ENCODE assay signal across 16 cellular contexts in the genomic region with DNA sequence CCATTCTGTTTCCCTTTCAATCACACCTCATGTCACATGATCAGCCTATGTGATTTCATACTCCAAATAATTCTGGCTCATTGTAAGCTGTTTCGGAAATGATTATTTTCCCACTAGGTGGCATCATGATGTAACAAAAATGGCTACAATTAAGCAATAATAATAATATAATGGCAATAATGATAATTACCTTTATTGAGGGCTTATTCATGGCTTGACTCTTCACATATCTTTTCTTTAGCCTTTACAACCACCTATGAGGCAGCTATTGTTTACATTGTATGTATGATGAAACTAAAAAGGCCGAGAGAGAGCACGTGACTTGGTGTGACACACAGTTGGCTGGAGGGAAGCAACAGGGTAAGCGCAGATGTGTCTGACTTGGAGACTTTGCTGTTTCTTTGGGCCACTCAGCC. TPM values are rescaled to one million over a fixed set of nuclear protein-coding genes. Genes with fewer than 3 reads are reported as not detected.
A peak's percentile ranks its signal among the peaks of the same experiment; 100 is the strongest.
DNase-seq lines count a peak whose midpoint lies in the region; ATAC-seq and TF ChIP-seq lines count a peak whose summit lies in the region.
"Had no signal": no experiment of that assay in that cellular context is flagged by ENCODE, and none has a peak within 500 bp of the region (broad histone marks: within the 10 kb centered on the region; RNA-seq: fewer than 3 reads in every experiment).

No MANE protein-coding gene starts in this region.

- H3K4me1 Mint-ChIP-seq in activated naive CD8-positive, alpha-beta T cell treated with anti-CD3 and anti-CD28 coated beads, Interleukin-2, amount 50 U/mL, for 24 hours, result no peaks in the 10 kb centered on the region
- H3K4me1 Mint-ChIP-seq in CD14-positive monocyte, result peaks cover 2% of the 10 kb centered on the region
- H3K4me1 Mint-ChIP-seq: activated naive CD8-positive, alpha-beta T cell treated with anti-CD3 and anti-CD28 coated beads, Interleukin-2, amount 10 ng/mL, durations not matched to agents 7 days and 5 days; stimulated activated naive B cell treated with anti-CD40 and anti-IgM and Interleukin-4, amounts not matched to agents 10 μg/mL and 1 μg/mL and 100 μg/mL, for 72 hours had no signal

- H3K27me3 Mint-ChIP-seq in activated naive CD8-positive, alpha-beta T cell treated with anti-CD3 and anti-CD28 coated beads, Interleukin-2, amount 50 U/mL, for 24 hours, result peaks cover 20% of the 10 kb centered on the region
- H3K27me3 Mint-ChIP-seq in CD14-positive monocyte (ENCODE audit: low read depth in 3 of 3), result peaks cover 4 to 13% (median 11%) of the 10 kb centered on the region in 3 donors

- H3K27ac ChIP-seq in DND-41 (ENCODE audit: low read length), result no peak overlapping the region
- H3K27ac ChIP-seq in PC-9, result no peak overlapping the region
- H3K27ac ChIP-seq in fibroblast of lung (ENCODE audit: insufficient read depth, low read length), result peak overlapping the region; percentile 17
- H3K27ac ChIP-seq: heart left ventricle had no signal

- H3K4me2 ChIP-seq in DND-41 (ENCODE audit: insufficient read depth, low read length), result no peak overlapping the region
- peak overlapping the region; percentile 28; the same call in 1 of the 2 replicates for H3K4me2 ChIP-seq in PC-9
- H3K4me2 ChIP-seq in fibroblast of lung (ENCODE audit: extremely low read depth, insufficient read depth, low read length), result no peak overlapping the region

- H3F3A ChIP-seq in PC-9 (ENCODE audit: insufficient read depth, low read depth), result no peaks in the 10 kb centered on the region

- peaks cover 6% of the 10 kb centered on the region for H3K27me3 ChIP-seq in DND-41 (ENCODE audit: insufficient read depth, low read length, poor library complexity)
- no peaks in the 10 kb centered on the region for H3K27me3 ChIP-seq in PC-9 (ENCODE audit: insufficient read depth, low read depth)
- H3K27me3 ChIP-seq in fibroblast of lung (ENCODE audit: control insufficient read depth, insufficient read depth, low read length), result no peaks in the 10 kb centered on the region

- H3K4me3 Mint-ChIP-seq in activated naive CD8-positive, alpha-beta T cell treated with anti-CD3 and anti-CD28 coated beads, Interleukin-2, amount 50 U/mL, for 24 hours, result no peak overlapping the region
- no peak overlapping the region for H3K4me3 Mint-ChIP-seq in CD14-positive monocyte
- H3K4me3 Mint-ChIP-seq: activated naive CD8-positive, alpha-beta T cell treated with anti-CD3 and anti-CD28 coated beads, Interleukin-2, amount 10 ng/mL, durations not matched to agents 7 days and 5 days; stimulated activated naive B cell treated with anti-CD40 and anti-IgM and Interleukin-4, amounts not matched to agents 10 μg/mL and 1 μg/mL and 100 μg/mL, for 72 hours had no signal

- intact Hi-C loops in PC-9 (cut with micrococcal nuclease; ENCODE audit: unreplicated experiment), result no loop called here
- intact Hi-C loops in CD14-positive monocyte (cut with micrococcal nuclease), result no loop called here

- no peaks in the 10 kb centered on the region for H3K36me3 ChIP-seq in DND-41 (ENCODE audit: insufficient read depth, low read length)
- H3K36me3 ChIP-seq in PC-9 (ENCODE audit: low read depth), result no peaks in the 10 kb centered on the region
- H3K36me3 ChIP-seq in fibroblast of lung (ENCODE audit: control insufficient read depth, insufficient read depth, low read length), result no peaks in the 10 kb centered on the region
- H3K36me3 ChIP-seq: heart left ventricle had no signal

- no peaks in the 10 kb centered on the region for H3K36me3 Mint-ChIP-seq in activated naive CD8-positive, alpha-beta T cell treated with anti-CD3 and anti-CD28 coated beads, Interleukin-2, amount 50 U/mL, for 24 hours (ENCODE audit: low read depth)
- H3K36me3 Mint-ChIP-seq in CD14-positive monocyte, result no peaks in the 10 kb centered on the region
- H3K36me3 Mint-ChIP-seq: activated naive CD8-positive, alpha-beta T cell treated with anti-CD3 and anti-CD28 coated beads, Interleukin-2, amount 10 ng/mL, durations not matched to agents 7 days and 5 days; stimulated activated naive B cell treated with anti-CD40 and anti-IgM and Interleukin-4, amounts not matched to agents 10 μg/mL and 1 μg/mL and 100 μg/mL, for 72 hours had no signal

- no peaks in the 10 kb centered on the region for H3K9me3 Mint-ChIP-seq in activated naive CD8-positive, alpha-beta T cell treated with anti-CD3 and anti-CD28 coated beads, Interleukin-2, amount 50 U/mL, for 24 hours
- no peaks in the 10 kb centered on the region for H3K9me3 Mint-ChIP-seq in CD14-positive monocyte
- H3K9me3 Mint-ChIP-seq: activated naive CD8-positive, alpha-beta T cell treated with anti-CD3 and anti-CD28 coated beads, Interleukin-2, amount 10 ng/mL, durations not matched to agents 7 days and 5 days; stimulated activated naive B cell treated with anti-CD40 and anti-IgM and Interleukin-4, amounts not matched to agents 10 μg/mL and 1 μg/mL and 100 μg/mL, for 72 hours had no signal

- peak; percentile 35 for TF ChIP-seq CTCF in DND-41 (IDR thresholded peaks at IDR 0.05; ENCODE audit: borderline replicate concordance, extremely low read depth, low read length, poor library complexity, severe bottlenecking)
- TF ChIP-seq CTCF in PC-9 (conservative IDR thresholded peaks at IDR 0.05), result peak; percentile 39; the same call in 1 of the 2 replicates
- no peak for TF ChIP-seq CTCF in fibroblast of lung (conservative IDR thresholded peaks at IDR 0.05 in 1 of 2, IDR thresholded peaks at IDR 0.05 in 1 of 2; ENCODE audit: low read depth in 1 of 2, low read length in 2 of 2)
- TF ChIP-seq CTCF in CD14-positive monocyte (IDR thresholded peaks at IDR 0.05), result no peak

- ATAC-seq in DND-41 (ENCODE audit: insufficient read depth, low read depth) (no peak), HG02970 (IDR thresholded peaks at IDR 0.05; ENCODE audit: low FRiP score, unreplicated experiment) (no peak), HG02840 (IDR thresholded peaks at IDR 0.05; ENCODE audit: low FRiP score, unreplicated experiment) (no peak)
- ATAC-seq in activated naive CD8-positive, alpha-beta T cell treated with anti-CD3 and anti-CD28 coated beads, Interleukin-2, amount 50 U/mL, for 24 hours, result no peak
- ATAC-seq: heart left ventricle; stimulated activated naive B cell treated with anti-CD40 and anti-IgM and Interleukin-4, amounts not matched to agents 10 μg/mL and 1 μg/mL and 100 μg/mL, for 72 hours had no signal

- H3K9me2 ChIP-seq in PC-9 (ENCODE audit: insufficient read depth), result no peaks in the 10 kb centered on the region

- no peaks in the 10 kb centered on the region for H3K4me1 ChIP-seq in DND-41 (ENCODE audit: insufficient read depth, low read length)
- no peaks in the 10 kb centered on the region for H3K4me1 ChIP-seq in PC-9 (replicated peaks; ENCODE audit: insufficient read depth)
- H3K4me1 ChIP-seq in fibroblast of lung (ENCODE audit: control insufficient read depth, extremely low read depth, insufficient read depth, low read length), result peaks cover 21% of the 10 kb centered on the region
- H3K4me1 ChIP-seq: heart left ventricle had no signal

- H3K4me3 ChIP-seq in DND-41 (ENCODE audit: low read depth in 1 of 2, low read length in 2 of 2) (no peak overlapping the region), PC-9 (no peak overlapping the region), fibroblast of lung (replicated peaks in 1 of 4; ENCODE audit: control extremely low read depth in 1 of 4, insufficient read depth in 1 of 4, low read depth in 3 of 4, low read length in 4 of 4) (no peak overlapping the region)
- H3K4me3 ChIP-seq: heart left ventricle had no signal

- H3K79me2 ChIP-seq in DND-41 (ENCODE audit: insufficient read depth, low read length) (no peaks in the 10 kb centered on the region), PC-9 (ENCODE audit: low read depth) (no peaks in the 10 kb centered on the region), fibroblast of lung (ENCODE audit: control insufficient read depth, insufficient read depth, low read length) (no peaks in the 10 kb centered on the region)

- DNase-seq in DND-41, result no peak
- DNase-seq in HuH-7.5 (ENCODE audit: low spot score), result peak; percentile 16
- DNase-seq in PC-9, result no peak
- DNase-seq in fibroblast of lung (ENCODE audit: low read depth in 2 of 2), result peak; percentile 36 to 68
- no peak for DNase-seq in activated naive CD8-positive, alpha-beta T cell treated with anti-CD3 and anti-CD28 coated beads, Interleukin-2, amount 50 U/mL, for 24 hours
- no peak for DNase-seq in CD14-positive monocyte (ENCODE audit: low spot score)
- DNase-seq: activated naive CD8-positive, alpha-beta T cell treated with anti-CD3 and anti-CD28 coated beads, Interleukin-2, amount 10 ng/mL, durations not matched to agents 7 days and 5 days; DMS79; heart left ventricle; NCI-H526; stimulated activated naive B cell treated with anti-CD40 and anti-IgM and Interleukin-4, amounts not matched to agents 10 μg/mL and 1 μg/mL and 100 μg/mL, for 72 hours; T-helper 9 cell had no signal

- H2AFZ ChIP-seq in DND-41 (ENCODE audit: low read depth, low read length), result no peak overlapping the region
- H2AFZ ChIP-seq in PC-9, result no peak overlapping the region
- peak overlapping the region; percentile 9 for H2AFZ ChIP-seq in fibroblast of lung (ENCODE audit: low read length)

- H3K9ac ChIP-seq in DND-41 (ENCODE audit: low read depth, low read length), result no peak overlapping the region
- H3K9ac ChIP-seq in fibroblast of lung (ENCODE audit: insufficient read depth, low read length), result no peak overlapping the region

- no TSS peak for BruUV-seq in PC-9 (replicated peaks; lab: Mats Ljungman, UMichigan)

- H3K9me3 ChIP-seq in DND-41 (ENCODE audit: insufficient read depth, low read length, severe bottlenecking), result no peaks in the 10 kb centered on the region
- H3K9me3 ChIP-seq in PC-9 (ENCODE audit: insufficient read depth, low read depth), result no peaks in the 10 kb centered on the region
- no peaks in the 10 kb centered on the region for H3K9me3 ChIP-seq in fibroblast of lung (ENCODE audit: control insufficient read depth, insufficient read depth, low read depth, low read length)
- H3K9me3 ChIP-seq: heart left ventricle had no signal

- H4K20me1 ChIP-seq in DND-41 (ENCODE audit: insufficient read depth, low read length) (no peaks in the 10 kb centered on the region), PC-9 (ENCODE audit: insufficient read depth) (no peaks in the 10 kb centered on the region), fibroblast of lung (ENCODE audit: control insufficient read depth, extremely low read depth, insufficient read depth, low read length) (no peaks in the 10 kb centered on the region)

- POLR2A ChIA-PET in PC-9 (lab: Charles Lee; ENCODE audit: unreplicated experiment), result no interaction called here

- CTCF ChIA-PET in PC-9 (lab: Charles Lee), result no interaction called here

- no peak overlapping the region for H3K27ac Mint-ChIP-seq in activated naive CD8-positive, alpha-beta T cell treated with anti-CD3 and anti-CD28 coated beads, Interleukin-2, amount 50 U/mL, for 24 hours
- no peak overlapping the region for H3K27ac Mint-ChIP-seq in CD14-positive monocyte
- H3K27ac Mint-ChIP-seq: activated naive CD8-positive, alpha-beta T cell treated with anti-CD3 and anti-CD28 coated beads, Interleukin-2, amount 10 ng/mL, durations not matched to agents 7 days and 5 days; stimulated activated naive B cell treated with anti-CD40 and anti-IgM and Interleukin-4, amounts not matched to agents 10 μg/mL and 1 μg/mL and 100 μg/mL, for 72 hours had no signal

RNA-seq across cellular contexts. Expression of a gene that starts 12.5 kb away (rescaled TPM):
- not detected in 2 replicates for total RNA-seq in PC-9 (2021)
- not detected in 2 replicates for total RNA-seq in fibroblast of lung
- polyA plus RNA-seq in fibroblast of lung, result 0.33 and 0.63 TPM in 2 replicates
- 0.62 and 0.65 TPM in 2 replicates for polyA plus RNA-seq in fibroblast of lung (2012)
- 2.1 and 4.6 TPM in 2 replicates for polyA minus RNA-seq in fibroblast of lung (ENCODE audit: low replicate concordance)
- polyA plus RNA-seq in CD14-positive monocyte, result not detected
- total RNA-seq: activated naive CD8-positive, alpha-beta T cell treated with anti-CD3 and anti-CD28 coated beads, Interleukin-2, amount 10 ng/mL, durations not matched to agents 7 days and 5 days; dermis microvascular lymphatic vessel endothelial cell; heart left ventricle; osteoblast had no signal
- polyA plus RNA-seq: heart left ventricle had no signal

RNA-seq across cellular contexts. Expression of a gene that starts 29.6 kb away (rescaled TPM):
- not detected in 2 replicates for total RNA-seq in PC-9 (2021)
- not detected in 2 replicates for total RNA-seq in fibroblast of lung
- not detected in 2 replicates for polyA plus RNA-seq in fibroblast of lung
- polyA plus RNA-seq in fibroblast of lung (2012), result 0.78 TPM in 1 of 2 replicates, not detected in the other
- 1.4 TPM in 1 of 2 replicates, not detected in the other for polyA minus RNA-seq in fibroblast of lung (ENCODE audit: low replicate concordance)
- polyA plus RNA-seq in CD14-positive monocyte, result not detected
- total RNA-seq: activated naive CD8-positive, alpha-beta T cell treated with anti-CD3 and anti-CD28 coated beads, Interleukin-2, amount 10 ng/mL, durations not matched to agents 7 days and 5 days; dermis microvascular lymphatic vessel endothelial cell; heart left ventricle; osteoblast had no signal
- polyA plus RNA-seq: heart left ventricle had no signal

RNA-seq across cellular contexts. Expression of a gene that starts 37.3 kb away (rescaled TPM):
- total RNA-seq in PC-9 (2021) (not detected in 2 replicates), fibroblast of lung (not detected in 2 replicates)
- polyA plus RNA-seq in fibroblast of lung (not detected in 2 replicates), CD14-positive monocyte (not detected)
- 0.33 TPM in 1 of 2 replicates, not detected in the other for polyA plus RNA-seq in fibroblast of lung (2012)
- not detected in 2 replicates for polyA minus RNA-seq in fibroblast of lung (ENCODE audit: low replicate concordance)
- total RNA-seq: activated naive CD8-positive, alpha-beta T cell treated with anti-CD3 and anti-CD28 coated beads, Interleukin-2, amount 10 ng/mL, durations not matched to agents 7 days and 5 days; dermis microvascular lymphatic vessel endothelial cell; heart left ventricle; osteoblast had no signal
- polyA plus RNA-seq: heart left ventricle had no signal

RNA-seq across cellular contexts. Expression of a gene that starts 40.8 kb away (rescaled TPM):
- total RNA-seq in PC-9 (2021) (not detected in 2 replicates), fibroblast of lung (not detected in 2 replicates)
- polyA plus RNA-seq in fibroblast of lung (0.08 and 0.14 TPM in 2 replicates), CD14-positive monocyte (not detected)
- 0.19 TPM in 1 of 2 replicates, not detected in the other for polyA plus RNA-seq in fibroblast of lung (2012)
- not detected in 2 replicates for polyA minus RNA-seq in fibroblast of lung (ENCODE audit: low replicate concordance)
- total RNA-seq: activated naive CD8-positive, alpha-beta T cell treated with anti-CD3 and anti-CD28 coated beads, Interleukin-2, amount 10 ng/mL, durations not matched to agents 7 days and 5 days; dermis microvascular lymphatic vessel endothelial cell; heart left ventricle; osteoblast had no signal
- polyA plus RNA-seq: heart left ventricle had no signal

RNA-seq across cellular contexts. Expression of a gene that starts 47.2 kb away (rescaled TPM):
- total RNA-seq in PC-9 (2021) (not detected in 2 replicates), fibroblast of lung (0.33 TPM in 1 of 2 replicates, not detected in the other)
- polyA plus RNA-seq in fibroblast of lung (0.91 and 8.1 TPM in 2 replicates), CD14-positive monocyte (not detected)
- polyA plus RNA-seq in fibroblast of lung (2012), result 4.5 and 37.0 TPM in 2 replicates
- polyA minus RNA-seq in fibroblast of lung (ENCODE audit: low replicate concordance), result 2.9 and 10.2 TPM in 2 replicates
- total RNA-seq: activated naive CD8-positive, alpha-beta T cell treated with anti-CD3 and anti-CD28 coated beads, Interleukin-2, amount 10 ng/mL, durations not matched to agents 7 days and 5 days; dermis microvascular lymphatic vessel endothelial cell; heart left ventricle; osteoblast had no signal
- polyA plus RNA-seq: heart left ventricle had no signal

Comparison
In these comparisons a context has a peak if more than half of its experiments do, and no peak if none do; other contexts are left out.
1. DNase-seq: peak in HuH-7.5 (single experiment) and fibroblast of lung (2 of 2); none in DND-41 (single experiment), PC-9 (0 of 2), activated naive CD8-positive, alpha-beta T cell treated with anti-CD3 and anti-CD28 coated beads, Interleukin-2, amount 50 U/mL, for 24 hours (single experiment) and CD14-positive monocyte (single experiment).
2. CTCF ChIP-seq: peak in DND-41 (single experiment) and PC-9 (single experiment); none in fibroblast of lung (0 of 2) and CD14-positive monocyte (single experiment).